In the genomic region with DNA sequence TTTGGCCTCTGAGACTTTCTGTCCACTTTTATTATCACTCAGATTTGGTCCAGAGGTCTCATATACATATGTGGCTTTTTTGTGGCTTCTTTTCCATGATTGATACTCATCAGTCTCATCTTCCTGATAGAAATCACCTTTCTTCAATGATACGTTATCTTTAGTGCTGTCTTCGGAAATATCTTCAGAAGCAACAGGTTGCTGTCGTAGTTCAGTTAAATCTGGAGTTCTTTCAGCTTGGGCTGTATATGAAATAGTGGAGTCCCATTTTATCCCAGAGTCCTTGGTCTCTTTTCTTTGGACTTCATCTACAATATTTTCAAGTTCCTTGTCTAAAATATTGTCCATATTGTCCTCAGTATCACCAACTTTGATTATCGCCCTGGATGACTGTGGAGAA, we compare ENCODE assay signal across 7 cellular contexts. TPM values are rescaled to one million over a fixed set of nuclear protein-coding genes. Genes with fewer than 3 reads are reported as not detected.
"Had no signal": no experiment of that assay in that cellular context is flagged by ENCODE, and none has a peak within 500 bp of the region (broad histone marks: within the 10 kb centered on the region; RNA-seq: fewer than 3 reads in every experiment).

No MANE protein-coding gene starts in this region.

- H3K4me1 Mint-ChIP-seq: IgD-negative memory B cell had no signal

- DNase-seq: GM23248, H9, KBM-7 had no signal

- H3K4me3 Mint-ChIP-seq: H9, IgD-negative memory B cell had no signal

- H3K27ac ChIP-seq: GM23248 had no signal

- H3K4me3 ChIP-seq: GM23248 had no signal

- H3K36me3 Mint-ChIP-seq: IgD-negative memory B cell had no signal

- H2AFZ ChIP-seq: GM23248 had no signal

- H3K9ac ChIP-seq: GM23248 had no signal

- FAIRE-seq: H1, HTR-8/SVneo had no signal

- H3K27ac Mint-ChIP-seq: H9, IgD-negative memory B cell had no signal

- H3K9me3 Mint-ChIP-seq: H9, IgD-negative memory B cell had no signal

RNA-seq across cellular contexts. Expression of a gene that starts 41.0 kb away (rescaled TPM):
- total RNA-seq: GM23248, H1, H9, HT-29 had no signal
- polyA plus RNA-seq: GM23248, H1, IgD-negative memory B cell had no signal
